Comparison of ENCODE assay signal across 1 cellular context in the genomic region with DNA sequence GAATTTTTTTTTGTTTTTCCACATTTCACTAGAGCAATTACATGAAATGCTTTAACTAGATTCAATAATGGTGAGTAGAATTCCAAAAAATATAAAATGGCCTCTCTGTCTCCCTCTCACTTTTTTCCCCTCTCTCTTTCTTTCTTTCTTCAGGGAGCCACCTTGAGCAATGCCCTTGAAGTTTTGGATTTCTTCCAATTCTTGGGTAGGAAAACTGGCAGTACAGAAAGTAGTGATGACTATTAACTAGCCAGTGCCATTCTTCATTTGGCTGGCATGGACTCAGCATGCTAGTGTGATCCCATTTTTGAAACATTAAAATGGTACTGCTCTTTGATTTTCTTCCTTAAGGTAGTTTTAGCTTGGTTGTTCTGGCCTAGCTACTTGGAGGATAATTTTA.
TF ChIP-seq lines count a peak whose summit lies in the region.

No MANE protein-coding gene starts in this region.

TF ChIP-seq in K562, 482 proteins besides CTCF, POLR2A, EP300 and RAD21:
- peak; percentile 33; the same call in 1 of the 2 replicates for TF ChIP-seq NFIC (IDR thresholded peaks at IDR 0.05)
- TF ChIP-seq, protein P1, sequence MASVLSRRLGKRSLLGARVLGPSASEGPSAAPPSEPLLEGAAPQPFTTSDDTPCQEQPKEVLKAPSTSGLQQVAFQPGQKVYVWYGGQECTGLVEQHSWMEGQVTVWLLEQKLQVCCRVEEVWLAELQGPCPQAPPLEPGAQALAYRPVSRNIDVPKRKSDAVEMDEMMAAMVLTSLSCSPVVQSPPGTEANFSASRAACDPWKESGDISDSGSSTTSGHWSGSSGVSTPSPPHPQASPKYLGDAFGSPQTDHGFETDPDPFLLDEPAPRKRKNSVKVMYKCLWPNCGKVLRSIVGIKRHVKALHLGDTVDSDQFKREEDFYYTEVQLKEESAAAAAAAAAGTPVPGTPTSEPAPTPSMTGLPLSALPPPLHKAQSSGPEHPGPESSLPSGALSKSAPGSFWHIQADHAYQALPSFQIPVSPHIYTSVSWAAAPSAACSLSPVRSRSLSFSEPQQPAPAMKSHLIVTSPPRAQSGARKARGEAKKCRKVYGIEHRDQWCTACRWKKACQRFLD (CRISPR knock-in tag; IDR thresholded peaks at IDR 0.05) = no peak
